Comparison of ENCODE assay signal across 9 cellular contexts in the genomic region with DNA sequence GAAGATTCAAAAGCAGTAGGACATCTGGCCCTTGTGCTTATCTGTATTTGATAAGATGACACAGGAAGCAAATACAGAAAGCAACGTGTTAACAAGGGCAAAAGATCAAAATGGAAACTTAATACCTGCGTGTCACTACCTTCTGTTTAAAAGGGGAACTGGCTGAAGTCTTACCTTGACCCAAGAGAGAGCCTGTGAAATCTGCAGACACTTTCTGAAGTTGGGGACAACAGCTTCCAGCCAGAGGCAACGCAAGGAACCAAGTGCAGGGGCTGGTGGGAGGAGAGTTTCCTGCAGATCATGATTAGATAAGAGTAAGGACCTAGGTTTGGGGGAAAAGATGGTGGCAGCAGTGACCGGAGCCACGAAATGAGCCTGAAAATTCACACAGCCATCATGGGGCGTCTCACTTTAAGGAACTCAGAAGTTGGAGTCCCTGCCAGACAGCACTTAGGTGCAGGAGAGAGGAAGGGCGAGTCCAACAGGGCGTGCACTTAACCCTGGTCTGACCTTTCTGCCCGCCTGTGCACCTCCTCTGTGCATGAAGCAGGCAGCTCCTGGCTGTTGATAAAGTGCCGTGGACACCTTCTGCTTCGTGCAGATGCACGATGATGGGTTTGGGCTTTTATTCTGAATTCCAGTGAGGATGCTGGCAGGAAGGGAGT.
DNase-seq lines count a peak whose midpoint lies in the region; ATAC-seq, FAIRE-seq and TF ChIP-seq lines count a peak whose summit lies in the region.
"Had no signal": no experiment of that assay in that cellular context is flagged by ENCODE, and none has a peak within 500 bp of the region (broad histone marks: within the 10 kb centered on the region; RNA-seq: fewer than 3 reads in every experiment).

No MANE protein-coding gene starts in this region.

- no peak for FAIRE-seq in GM12892 (lab: Jason Lieb, UNC)
- FAIRE-seq: GM18507 had no signal

- peaks cover 97% of the 10 kb centered on the region for H3K4me1 Mint-ChIP-seq in activated naive CD8-positive, alpha-beta T cell (ENCODE audit: low read depth)
- peaks cover 96% of the 10 kb centered on the region for H3K4me1 Mint-ChIP-seq in stimulated activated naive CD8-positive, alpha-beta T cell treated with anti-CD3 and anti-CD28 coated beads, Interleukin-15, amount 100 ng/mL, for 72 hours

- no peak for TF ChIP-seq POLR2A in GM12892 (IDR thresholded peaks at IDR 0.05; ENCODE audit: low read depth, low read length)

- no peaks in the 10 kb centered on the region for H3K27me3 Mint-ChIP-seq in activated naive CD8-positive, alpha-beta T cell
- H3K27me3 Mint-ChIP-seq in stimulated activated naive CD8-positive, alpha-beta T cell treated with anti-CD3 and anti-CD28 coated beads, Interleukin-15, amount 100 ng/mL, for 72 hours, result no peaks in the 10 kb centered on the region

- peaks cover 32% of the 10 kb centered on the region for H3K36me3 Mint-ChIP-seq in activated naive CD8-positive, alpha-beta T cell

- H3K27ac Mint-ChIP-seq in activated naive CD8-positive, alpha-beta T cell, result peak overlapping the region; percentile 94
- peak overlapping the region; percentile 80 to 95 for H3K27ac Mint-ChIP-seq in stimulated activated naive CD8-positive, alpha-beta T cell treated with anti-CD3 and anti-CD28 coated beads, Interleukin-15, amount 100 ng/mL, for 72 hours

- no peaks in the 10 kb centered on the region for H3K9me3 Mint-ChIP-seq in activated naive CD8-positive, alpha-beta T cell (ENCODE audit: low read depth)
- peaks cover 5 to 8% of the 10 kb centered on the region in 2 donors for H3K9me3 Mint-ChIP-seq in stimulated activated naive CD8-positive, alpha-beta T cell treated with anti-CD3 and anti-CD28 coated beads, Interleukin-15, amount 100 ng/mL, for 72 hours

- DNase-seq in NCI-H460 (ENCODE audit: extremely low read depth, low read depth), result peak; percentile 33
- DNase-seq in kidney tubule cell (ENCODE audit: low spot score), result peak; percentile 72
- no peak for DNase-seq in stimulated activated naive CD8-positive, alpha-beta T cell treated with anti-CD3 and anti-CD28 coated beads, Interleukin-15, amount 100 ng/mL, for 72 hours
- DNase-seq in GM12892 (ENCODE audit: insufficient read length), result no peak
- no peak for DNase-seq in dedifferentiated amniotic fluid mesenchymal stem cell (ENCODE audit: extremely low spot score)

- no peak for ATAC-seq in stimulated activated naive CD8-positive, alpha-beta T cell treated with anti-CD3 and anti-CD28 coated beads, Interleukin-15, amount 100 ng/mL, for 72 hours
- ATAC-seq in GM19455 (IDR thresholded peaks at IDR 0.05; ENCODE audit: unreplicated experiment) (no peak), GM21526 (IDR thresholded peaks at IDR 0.05; ENCODE audit: low FRiP score, unreplicated experiment) (no peak)

- H3K4me3 Mint-ChIP-seq in activated naive CD8-positive, alpha-beta T cell, result peak overlapping the region; percentile 72
- H3K4me3 Mint-ChIP-seq in stimulated activated naive CD8-positive, alpha-beta T cell treated with anti-CD3 and anti-CD28 coated beads, Interleukin-15, amount 100 ng/mL, for 72 hours, result peak overlapping the region; percentile 79 to 86

Comparison
In these comparisons a context has a peak if more than half of its experiments do, and no peak if none do; other contexts are left out.
1. DNase-seq: peak in NCI-H460 (single experiment) and kidney tubule cell (single experiment); none in stimulated activated naive CD8-positive, alpha-beta T cell treated with anti-CD3 and anti-CD28 coated beads, Interleukin-15, amount 100 ng/mL, for 72 hours (0 of 2), GM12892 (single experiment) and dedifferentiated amniotic fluid mesenchymal stem cell (single experiment).